ENCODE assay signal across 14 cellular contexts in genomic region chr15:58506064-58506490, GRCh38.
DNase-seq lines count a peak whose midpoint lies in the region; ATAC-seq and TF ChIP-seq lines count a peak whose summit lies in the region.
"Had no signal": no experiment of that assay in that cellular context is flagged by ENCODE, and none has a peak within 500 bp of the region (broad histone marks: within the 10 kb centered on the region; RNA-seq: fewer than 3 reads in every experiment).

No MANE protein-coding gene starts in this region.

- H3K4me3 Mint-ChIP-seq in activated naive CD4-positive, alpha-beta T cell treated with anti-CD3 and anti-CD28 coated beads, Interleukin-2, amount 50 U/mL, for 24 hours = peak overlapping the region; percentile 3
- H3K4me3 Mint-ChIP-seq in activated T-helper 1 cell treated with anti-CD3 and anti-CD28 coated beads, Interleukin-12 subunit alpha, Interleukin-12 subunit beta, Interleukin-2, Interleukin-4 antibody, amounts not matched to agents 30 ng/mL and 10 ng/mL and 1 ng/mL, durations not matched to agents 14 hours and 24 hours and 36 hours = peak overlapping the region; percentile 21

- H3K36me3 Mint-ChIP-seq in activated naive CD4-positive, alpha-beta T cell treated with anti-CD3 and anti-CD28 coated beads, Interleukin-2, amount 50 U/mL, for 24 hours = no peaks in the 10 kb centered on the region
- H3K36me3 Mint-ChIP-seq in activated naive CD4-positive, alpha-beta T cell treated with anti-CD3 and anti-CD28 coated beads, Interleukin-2, amount 50 U/mL, for 72 hours = no peaks in the 10 kb centered on the region
- peaks cover 6% of the 10 kb centered on the region for H3K36me3 Mint-ChIP-seq in activated T-helper 1 cell treated with anti-CD3 and anti-CD28 coated beads, Interleukin-12 subunit alpha, Interleukin-12 subunit beta, Interleukin-2, Interleukin-4 antibody, amounts not matched to agents 30 ng/mL and 10 ng/mL and 1 ng/mL, durations not matched to agents 14 hours and 24 hours and 36 hours (ENCODE audit: low read depth)

- no peaks in the 10 kb centered on the region for H3K27me3 Mint-ChIP-seq in activated naive CD4-positive, alpha-beta T cell treated with anti-CD3 and anti-CD28 coated beads, Interleukin-2, amount 50 U/mL, for 24 hours
- H3K27me3 Mint-ChIP-seq in activated T-helper 1 cell treated with anti-CD3 and anti-CD28 coated beads, Interleukin-12 subunit alpha, Interleukin-12 subunit beta, Interleukin-2, Interleukin-4 antibody, amounts not matched to agents 30 ng/mL and 10 ng/mL and 1 ng/mL, durations not matched to agents 14 hours and 24 hours and 36 hours (ENCODE audit: insufficient read depth) = peaks cover 5% of the 10 kb centered on the region

- H3K9me3 ChIP-seq in right cardiac atrium (ENCODE audit: control insufficient read depth, low read length) (no peaks in the 10 kb centered on the region), spleen (no peaks in the 10 kb centered on the region)

- no peak for TF ChIP-seq CTCF in spleen (IDR thresholded peaks at IDR 0.05 in 8 of 11, conservative IDR thresholded peaks at IDR 0.05 in 3 of 11)

- H3K27me3 ChIP-seq in right cardiac atrium (ENCODE audit: control insufficient read depth, insufficient read depth) = no peaks in the 10 kb centered on the region
- H3K27me3 ChIP-seq in spleen (replicated peaks in 1 of 7) = no peaks in the 10 kb centered on the region

- H3K27ac ChIP-seq in right cardiac atrium (ENCODE audit: low read length) = no peak overlapping the region
- H3K27ac ChIP-seq in spleen = peak overlapping the region in 7 of 8 donors; percentile 57 to 88 (median 81)

- no peak overlapping the region for H3K27ac Mint-ChIP-seq in activated naive CD4-positive, alpha-beta T cell treated with anti-CD3 and anti-CD28 coated beads, Interleukin-2, amount 50 U/mL, for 24 hours
- H3K27ac Mint-ChIP-seq in activated naive CD4-positive, alpha-beta T cell treated with anti-CD3 and anti-CD28 coated beads, Interleukin-2, amount 50 U/mL, for 72 hours = no peak overlapping the region
- H3K27ac Mint-ChIP-seq in activated T-helper 1 cell treated with anti-CD3 and anti-CD28 coated beads, Interleukin-12 subunit alpha, Interleukin-12 subunit beta, Interleukin-2, Interleukin-4 antibody, amounts not matched to agents 30 ng/mL and 10 ng/mL and 1 ng/mL, durations not matched to agents 14 hours and 24 hours and 36 hours = peak overlapping the region; percentile 36

- no peak for TF ChIP-seq POLR2A in spleen (IDR thresholded peaks at IDR 0.05)

- no peak overlapping the region for H3K4me3 ChIP-seq in right cardiac atrium (ENCODE audit: low read length)
- H3K4me3 ChIP-seq in spleen = peak overlapping the region in 1 of 8 donors; percentile 41

- DNase-seq in activated naive CD4-positive, alpha-beta T cell treated with anti-CD3 and anti-CD28 coated beads, Interleukin-2, amount 50 U/mL, for 72 hours (ENCODE audit: low spot score in 2 of 2) = no peak
- no peak for DNase-seq in activated T-helper 1 cell treated with anti-CD3 and anti-CD28 coated beads, Interleukin-12 subunit alpha, Interleukin-12 subunit beta, Interleukin-2, Interleukin-4 antibody, amounts not matched to agents 30 ng/mL and 10 ng/mL and 1 ng/mL, durations not matched to agents 14 hours and 24 hours and 36 hours (ENCODE audit: low spot score)
- DNase-seq in right cardiac atrium (no peak), spleen (no peak), iPS-NIHi7 (ENCODE audit: extremely low spot score) (no peak)
- DNase-seq: activated effector memory CD4-positive, alpha-beta T cell treated with anti-CD3 and anti-CD28 coated beads, Interleukin-2, amount 50 U/mL, for 16 hours; DMS79; NCI-H1105; NCI-H524; occipital lobe had no signal

- H3K4me1 ChIP-seq in right cardiac atrium (ENCODE audit: control insufficient read depth, insufficient read depth, low read length) (peaks cover 13% of the 10 kb centered on the region), spleen (peaks cover 0 to 18% (median 0%) of the 10 kb centered on the region in 6 donors)

- H3K4me1 Mint-ChIP-seq in activated naive CD4-positive, alpha-beta T cell treated with anti-CD3 and anti-CD28 coated beads, Interleukin-2, amount 50 U/mL, for 24 hours = peaks cover 27% of the 10 kb centered on the region
- H3K4me1 Mint-ChIP-seq in activated T-helper 1 cell treated with anti-CD3 and anti-CD28 coated beads, Interleukin-12 subunit alpha, Interleukin-12 subunit beta, Interleukin-2, Interleukin-4 antibody, amounts not matched to agents 30 ng/mL and 10 ng/mL and 1 ng/mL, durations not matched to agents 14 hours and 24 hours and 36 hours (ENCODE audit: low read depth) = peaks cover 40% of the 10 kb centered on the region

- no peaks in the 10 kb centered on the region for H3K9me3 Mint-ChIP-seq in activated naive CD4-positive, alpha-beta T cell treated with anti-CD3 and anti-CD28 coated beads, Interleukin-2, amount 50 U/mL, for 24 hours
- H3K9me3 Mint-ChIP-seq in activated naive CD4-positive, alpha-beta T cell treated with anti-CD3 and anti-CD28 coated beads, Interleukin-2, amount 50 U/mL, for 72 hours = peaks cover 0 to 20% of the 10 kb centered on the region in 2 donors
- H3K9me3 Mint-ChIP-seq in activated T-helper 1 cell treated with anti-CD3 and anti-CD28 coated beads, Interleukin-12 subunit alpha, Interleukin-12 subunit beta, Interleukin-2, Interleukin-4 antibody, amounts not matched to agents 30 ng/mL and 10 ng/mL and 1 ng/mL, durations not matched to agents 14 hours and 24 hours and 36 hours = peaks cover 3% of the 10 kb centered on the region

- intact Hi-C loops in activated T-helper 1 cell treated with anti-CD3 and anti-CD28 coated beads, Interleukin-12 subunit alpha, Interleukin-12 subunit beta, Interleukin-2, Interleukin-4 antibody, amounts not matched to agents 30 ng/mL and 10 ng/mL and 1 ng/mL, durations not matched to agents 14 hours and 24 hours and 36 hours (cut with micrococcal nuclease) = no loop called here
- intact Hi-C loops in right cardiac atrium (cut with DNase I) (no loop called here), spleen (cut with DNase I; ENCODE audit: low total_unique reads) (no loop called here)

- H3K36me3 ChIP-seq in spleen = no peaks in the 10 kb centered on the region

- 63% methylated on average over 4 of the region's 4 CpGs for WGBS in right cardiac atrium
- 60 to 77% (median 67%) methylated on average over 4 of the region's 4 CpGs for WGBS in spleen, 5 donors

- no peak for ATAC-seq in activated naive CD4-positive, alpha-beta T cell treated with anti-CD3 and anti-CD28 coated beads, Interleukin-2, amount 50 U/mL, for 72 hours
- ATAC-seq in right cardiac atrium = peak; percentile 15 to 33
- no peak for ATAC-seq in HG02763 (IDR thresholded peaks at IDR 0.05; ENCODE audit: unreplicated experiment)
- ATAC-seq in GM19324 (IDR thresholded peaks at IDR 0.05; ENCODE audit: low FRiP score, unreplicated experiment) = no peak
- ATAC-seq: Panc1 had no signal

Comparison
In these comparisons a context has a peak if more than half of its experiments do, and no peak if none do; other contexts are left out.
1. ATAC-seq: peak in right cardiac atrium (2 of 2); none in activated naive CD4-positive, alpha-beta T cell treated with anti-CD3 and anti-CD28 coated beads, Interleukin-2, amount 50 U/mL, for 72 hours (0 of 2), HG02763 (single experiment) and GM19324 (single experiment).